7 cellular contexts compared by ENCODE assay signal in genomic region chr6:108791700-108792099, GRCh38.
"Had no signal": no experiment of that assay in that cellular context is flagged by ENCODE, and none has a peak within 500 bp of the region (broad histone marks: within the 10 kb centered on the region; RNA-seq: fewer than 3 reads in every experiment).

No MANE protein-coding gene starts in this region.

- FAIRE-seq: HTR-8/SVneo, K562 had no signal

- DNase-seq: GM23248, GOT3, H7, IMR-90, KG1 had no signal
